21 cellular contexts compared by ENCODE assay signal in the genomic region with DNA sequence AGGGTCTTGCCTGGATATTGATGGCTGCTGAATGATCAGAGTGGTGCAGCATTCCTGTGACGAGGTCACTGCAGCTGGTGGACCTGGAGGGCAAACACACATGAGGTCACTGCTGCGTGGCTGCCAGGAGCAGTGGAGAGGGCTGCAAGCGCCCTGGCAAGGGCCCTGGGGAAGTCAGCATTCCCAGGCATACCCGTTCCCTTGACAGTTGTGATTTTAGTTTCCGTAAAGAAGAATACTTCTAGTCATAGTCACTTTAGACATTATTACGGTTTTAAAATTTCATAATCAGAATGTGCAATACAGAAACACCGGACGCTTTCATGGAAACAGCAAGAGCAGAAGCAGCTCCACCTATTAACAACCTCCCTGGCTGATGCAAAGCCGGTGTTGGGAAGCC.
DNase-seq lines count a peak whose midpoint lies in the region; ATAC-seq and TF ChIP-seq lines count a peak whose summit lies in the region.
"Had no signal": no experiment of that assay in that cellular context is flagged by ENCODE, and none has a peak within 500 bp of the region (broad histone marks: within the 10 kb centered on the region; RNA-seq: fewer than 3 reads in every experiment).

No MANE protein-coding gene starts in this region.

- H2AK5ac ChIP-seq in trophoblast cell (ENCODE audit: low read length): no peak overlapping the region

- no peak for TF ChIP-seq POLR2A in gastroesophageal sphincter (IDR thresholded peaks at IDR 0.05)

- no peak for TF ChIP-seq CTCF in gastroesophageal sphincter (IDR thresholded peaks at IDR 0.05)
- no peak for TF ChIP-seq CTCF in Caco-2 (IDR thresholded peaks at IDR 0.05; ENCODE audit: insufficient read depth in 1 of 2, low read depth in 1 of 2, low read length in 1 of 2, severe bottlenecking in 1 of 2, unreplicated experiment in 1 of 2)

- no peaks in the 10 kb centered on the region for H3K27me3 ChIP-seq in gastroesophageal sphincter
- H3K27me3 ChIP-seq in trophoblast cell (ENCODE audit: insufficient read depth, low read length): no peaks in the 10 kb centered on the region
- H3K27me3 ChIP-seq in Caco-2 (replicated peaks; ENCODE audit: control insufficient read depth, insufficient read depth, low read length): no peaks in the 10 kb centered on the region
- H3K27me3 ChIP-seq: SJCRH30 had no signal

- no peaks in the 10 kb centered on the region for H3K27me3 Mint-ChIP-seq in Caco-2 (ENCODE audit: insufficient read depth, unreplicated experiment)
- H3K27me3 Mint-ChIP-seq: CD4-positive, CD25-positive, alpha-beta regulatory T cell had no signal

- H3K36me3 Mint-ChIP-seq in Caco-2 (ENCODE audit: insufficient read depth, unreplicated experiment): no peaks in the 10 kb centered on the region
- H3K36me3 Mint-ChIP-seq: CD4-positive, CD25-positive, alpha-beta regulatory T cell had no signal

- peak; percentile 28 to 61 for DNase-seq in NOMO-1 (lab: John Stamatoyannopoulos, UW; ENCODE audit: unreplicated experiment in 2 of 2)
- DNase-seq in NOMO-1 treated with dmso at 0.1 percent for 144 hours (lab: John Stamatoyannopoulos, UW; ENCODE audit: unreplicated experiment): no peak
- DNase-seq in NOMO-1 treated with DMSO at 0.1 percent for 48 hours (lab: John Stamatoyannopoulos, UW; ENCODE audit: unreplicated experiment): peak; percentile 69
- peak; percentile 32 to 65 for DNase-seq in trophoblast cell
- DNase-seq in Caco-2: no peak
- DNase-seq in NAMALWA (ENCODE audit: low spot score): no peak
- DNase-seq: Calu3; CD4-positive, CD25-positive, alpha-beta regulatory T cell; DND-41; GDM1; GM23248; KBM-7; MV-4-11; NCI-H1417 treated with DMSO at 0.1 percent for 48 hours; NCI-H1930; NCI-H2171; NCI-H774; SJCRH30 had no signal

- peak; percentile 52 for ATAC-seq in gastroesophageal sphincter
- ATAC-seq in GM18511 (IDR thresholded peaks at IDR 0.05; ENCODE audit: unreplicated experiment): no peak
- ATAC-seq: GM12878 had no signal

- H3K4me1 Mint-ChIP-seq in Caco-2 (ENCODE audit: low read depth, unreplicated experiment): no peaks in the 10 kb centered on the region

- H2BK5ac ChIP-seq in trophoblast cell (ENCODE audit: low read depth, low read length, poor library complexity): no peak overlapping the region

- 62 to 74% methylated on average over 7 of the region's 9 CpGs for WGBS in gastroesophageal sphincter (ENCODE audit: low coverage in 1 of 2), 2 donors
- no CpG with 5 or more reads among the region's 9 CpGs for WGBS in trophoblast cell (ENCODE audit: extremely low coverage, insufficient coverage, insufficient read length)

- no peak overlapping the region for H3K18ac ChIP-seq in trophoblast cell (ENCODE audit: low read length)

- H3K4me1 ChIP-seq in gastroesophageal sphincter (peaks cover 0 to 20% (median 11%) of the 10 kb centered on the region in 3 donors), trophoblast cell (ENCODE audit: control insufficient read depth in 1 of 2, insufficient read depth in 2 of 2, low read length in 2 of 2) (peaks cover 7 to 10% of the 10 kb centered on the region in 2 experiments), Caco-2 (peaks cover 12% of the 10 kb centered on the region)

- H3K9me3 Mint-ChIP-seq in Caco-2 (ENCODE audit: unreplicated experiment): no peaks in the 10 kb centered on the region
- H3K9me3 Mint-ChIP-seq: CD4-positive, CD25-positive, alpha-beta regulatory T cell had no signal

- peaks cover 11% of the 10 kb centered on the region for H3K79me1 ChIP-seq in trophoblast cell (ENCODE audit: low read length)

- H3K9ac ChIP-seq in trophoblast cell (ENCODE audit: low read length): no peak overlapping the region
- H3K9ac ChIP-seq: GM23248 had no signal

- H2BK12ac ChIP-seq in trophoblast cell (ENCODE audit: low read length): no peak overlapping the region

- H4K8ac ChIP-seq in trophoblast cell (ENCODE audit: low read depth, low read length): no peak overlapping the region

- no peak overlapping the region for H3K4me2 ChIP-seq in trophoblast cell (ENCODE audit: low read length)

- H3K4me3 ChIP-seq in gastroesophageal sphincter (no peak overlapping the region), trophoblast cell (ENCODE audit: low read depth, low read length) (no peak overlapping the region), Caco-2 (ENCODE audit: low read depth, low read length) (no peak overlapping the region)
- H3K4me3 ChIP-seq: GM12878, GM23248, SJCRH30 had no signal

- H3K27ac Mint-ChIP-seq in Caco-2 (ENCODE audit: unreplicated experiment): no peak overlapping the region
- H3K27ac Mint-ChIP-seq: CD4-positive, CD25-positive, alpha-beta regulatory T cell had no signal

- intact Hi-C loops in Caco-2 (cut with micrococcal nuclease; ENCODE audit: unreplicated experiment): no loop called here

- TF ChIP-seq EP300 in gastroesophageal sphincter (IDR thresholded peaks at IDR 0.05): no peak

- H3K4me3 Mint-ChIP-seq in Caco-2 (ENCODE audit: unreplicated experiment): no peak overlapping the region
- H3K4me3 Mint-ChIP-seq: CD4-positive, CD25-positive, alpha-beta regulatory T cell had no signal

- H3K36me3 ChIP-seq in gastroesophageal sphincter (no peaks in the 10 kb centered on the region), trophoblast cell (ENCODE audit: control insufficient read depth in 1 of 2, insufficient read depth in 2 of 2, low read length in 2 of 2) (no peaks in the 10 kb centered on the region), Caco-2 (ENCODE audit: control insufficient read depth, insufficient read depth, low read length) (no peaks in the 10 kb centered on the region)
- H3K36me3 ChIP-seq: SJCRH30 had no signal

- POLR2A ChIA-PET in Caco-2 (lab: Charles Lee): no interaction called here

- H2BK120ac ChIP-seq in trophoblast cell (ENCODE audit: insufficient read depth, low read length, poor library complexity): no peak overlapping the region

- no peak overlapping the region for H4K12ac ChIP-seq in trophoblast cell (ENCODE audit: low read depth, low read length)

- H3K23ac ChIP-seq in trophoblast cell (ENCODE audit: low read length): no peak overlapping the region

- H2AFZ ChIP-seq in trophoblast cell (ENCODE audit: insufficient read depth, low read length, poor library complexity): no peak overlapping the region
- H2AFZ ChIP-seq: GM23248 had no signal

- H4K91ac ChIP-seq in trophoblast cell (ENCODE audit: low read depth, low read length): no peak overlapping the region

- no peak overlapping the region for H3K4ac ChIP-seq in trophoblast cell (ENCODE audit: low read depth, low read length)

- H3K27ac ChIP-seq in gastroesophageal sphincter: peak overlapping the region in 1 of 4 donors; percentile 12
- no peak overlapping the region for H3K27ac ChIP-seq in trophoblast cell (ENCODE audit: low read depth, low read length)
- H3K27ac ChIP-seq: GM23248, SJCRH30 had no signal

- H3K9me3 ChIP-seq in gastroesophageal sphincter: no peaks in the 10 kb centered on the region
- peaks cover 5% of the 10 kb centered on the region for H3K9me3 ChIP-seq in trophoblast cell (ENCODE audit: insufficient read depth, low read depth, low read length)
- no peaks in the 10 kb centered on the region for H3K9me3 ChIP-seq in Caco-2
- H3K9me3 ChIP-seq: SJCRH30 had no signal

- H3K14ac ChIP-seq in trophoblast cell (ENCODE audit: low read length): no peak overlapping the region

- no peaks in the 10 kb centered on the region for H3K79me2 ChIP-seq in trophoblast cell (ENCODE audit: control insufficient read depth, insufficient read depth, low read length, poor library complexity)

- CTCF ChIA-PET in Caco-2 (lab: Charles Lee): no interaction called here

- no TSS peak for BruUV-seq in Caco-2 (replicated peaks; lab: Mats Ljungman, UMichigan)

Comparison
In these comparisons a context has a peak if more than half of its experiments do, and no peak if none do; other contexts are left out.
1. DNase-seq: peak in NOMO-1 (2 of 2), NOMO-1 treated with DMSO at 0.1 percent for 48 hours (single experiment) and trophoblast cell (2 of 2); none in NOMO-1 treated with dmso at 0.1 percent for 144 hours (single experiment), Caco-2 (0 of 2) and NAMALWA (single experiment).